8 cellular contexts compared by ENCODE assay signal in genomic region chr14:92613008-92613658, GRCh38.
DNase-seq lines count a peak whose midpoint lies in the region; ATAC-seq and TF ChIP-seq lines count a peak whose summit lies in the region.

No MANE protein-coding gene starts in this region.

- H3K4me1 Mint-ChIP-seq in brain (no peaks in the 10 kb centered on the region), memory B cell (peaks cover 54% of the 10 kb centered on the region)
- H3K4me1 Mint-ChIP-seq in stimulated activated naive CD8-positive, alpha-beta T cell treated with anti-CD3 and anti-CD28 coated beads, Interleukin-15, amount 100 ng/mL, for 72 hours = peaks cover 78% of the 10 kb centered on the region

- no peak overlapping the region for H3K4me3 Mint-ChIP-seq in brain
- H3K4me3 Mint-ChIP-seq in memory B cell = peak overlapping the region; percentile 32
- peak overlapping the region; percentile 12 to 33 for H3K4me3 Mint-ChIP-seq in stimulated activated naive CD8-positive, alpha-beta T cell treated with anti-CD3 and anti-CD28 coated beads, Interleukin-15, amount 100 ng/mL, for 72 hours

- H3K36me3 ChIP-seq in HEK293 (ENCODE audit: control insufficient read depth in 2 of 2, insufficient read depth in 1 of 2, low read length in 2 of 2) = no peaks in the 10 kb centered on the region

- POLR2A ChIA-PET in HEK293 (lab: Yijun Ruan, JAX) = no interaction called here

- CTCF ChIA-PET in HEK293 (lab: Yijun Ruan, JAX) = interaction anchor here (0.6 to 1.4 kb wide), 12 partner anchors 9 to 1063 kb away, joined by 3 to 10 read pairs (median 4); no protein-coding TSS in a partner anchor

- H3K27ac ChIP-seq in HEK293 (ENCODE audit: extremely low read depth, low read depth, low read length) = no peak overlapping the region

- H3K4me1 ChIP-seq in HEK293 (ENCODE audit: control insufficient read depth, insufficient read depth, low read length) = no peaks in the 10 kb centered on the region

- ATAC-seq in memory B cell (ENCODE audit: low read depth) (no peak), HG02981 (IDR thresholded peaks at IDR 0.05; ENCODE audit: unreplicated experiment) (no peak), HG03108 (IDR thresholded peaks at IDR 0.05; ENCODE audit: unreplicated experiment) (no peak)
- no peak for ATAC-seq in stimulated activated naive CD8-positive, alpha-beta T cell treated with anti-CD3 and anti-CD28 coated beads, Interleukin-15, amount 100 ng/mL, for 72 hours

- H3K9me3 Mint-ChIP-seq in brain (peaks cover 0 to 7% (median 0%) of the 10 kb centered on the region in 5 experiments), memory B cell (no peaks in the 10 kb centered on the region)
- H3K9me3 Mint-ChIP-seq in stimulated activated naive CD8-positive, alpha-beta T cell treated with anti-CD3 and anti-CD28 coated beads, Interleukin-15, amount 100 ng/mL, for 72 hours = peaks cover 0 to under 1% of the 10 kb centered on the region in 2 donors

- no peak overlapping the region for H3K4me3 ChIP-seq in HEK293 (ENCODE audit: low read depth, low read length)

- H3K27me3 Mint-ChIP-seq in brain (peaks cover 9% of the 10 kb centered on the region), memory B cell (no peaks in the 10 kb centered on the region)
- no peaks in the 10 kb centered on the region for H3K27me3 Mint-ChIP-seq in stimulated activated naive CD8-positive, alpha-beta T cell treated with anti-CD3 and anti-CD28 coated beads, Interleukin-15, amount 100 ng/mL, for 72 hours

- no peaks in the 10 kb centered on the region for H3K9me3 ChIP-seq in HEK293 (ENCODE audit: control insufficient read depth, insufficient read depth, low read depth, low read length)

- peaks cover 6% of the 10 kb centered on the region for H3K36me3 Mint-ChIP-seq in brain
- H3K36me3 Mint-ChIP-seq in memory B cell = peaks cover 6% of the 10 kb centered on the region

- DNase-seq in AG09319 (ENCODE audit: extremely low read depth, low read depth) (no peak), UCSD-AML1 (lab: John Stamatoyannopoulos, UW; ENCODE audit: unreplicated experiment) (peak; percentile 63), memory B cell (ENCODE audit: low spot score in 2 of 2) (peak; percentile 51 to 66)
- peak; percentile 51 to 61 for DNase-seq in stimulated activated naive CD8-positive, alpha-beta T cell treated with anti-CD3 and anti-CD28 coated beads, Interleukin-15, amount 100 ng/mL, for 72 hours

- TF ChIP-seq CTCF in AG09319 (IDR thresholded peaks at IDR 0.05; ENCODE audit: low read depth, low read length) (peak; percentile 61), HEK293 (tag by site-specific recombination; IDR thresholded peaks at IDR 0.05) (peak; percentile 78), brain (conservative IDR thresholded peaks at IDR 0.05) (peak; percentile 45 to 73)

- H3K27ac Mint-ChIP-seq in brain (peak overlapping the region in 1 of 5 experiments; percentile 13), memory B cell (peak overlapping the region; percentile 77)
- H3K27ac Mint-ChIP-seq in stimulated activated naive CD8-positive, alpha-beta T cell treated with anti-CD3 and anti-CD28 coated beads, Interleukin-15, amount 100 ng/mL, for 72 hours = no peak overlapping the region

TF ChIP-seq in HEK293, 187 proteins besides CTCF, POLR2A, EP300 and RAD21:
- TF ChIP-seq ZNF132 (tag by site-specific recombination; IDR thresholded peaks at IDR 0.05; ENCODE audit: borderline replicate concordance) = no peak

Comparison
In these comparisons a context has a peak if more than half of its experiments do, and no peak if none do; other contexts are left out.
1. H3K4me3 Mint-ChIP-seq: peak in memory B cell (single experiment) and stimulated activated naive CD8-positive, alpha-beta T cell treated with anti-CD3 and anti-CD28 coated beads, Interleukin-15, amount 100 ng/mL, for 72 hours (2 of 2); none in brain (0 of 5).
2. Peak in every context shown above with its lines, with median percentiles within 50 percentile points of each other: CTCF ChIP-seq.